In the genomic region with DNA sequence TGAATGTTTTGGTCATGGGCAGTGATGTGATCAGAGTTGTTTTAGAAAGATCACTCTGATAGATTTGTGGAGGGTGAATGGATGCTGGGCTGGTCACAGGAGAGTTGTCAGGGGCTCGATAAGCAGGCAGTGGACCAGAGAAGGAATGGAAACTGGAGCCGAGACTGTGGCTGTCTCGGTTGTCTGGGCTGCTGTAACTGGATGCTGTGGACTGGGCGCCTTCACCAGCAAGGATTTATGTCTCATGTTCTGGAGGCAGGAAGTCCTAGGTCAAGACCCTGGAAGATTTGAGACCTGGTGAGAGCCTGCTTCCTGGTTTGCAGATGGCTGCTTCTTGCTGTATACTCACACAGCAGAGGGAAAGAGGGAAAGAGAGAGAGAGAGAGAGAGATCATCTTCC, we compare ENCODE assay signal across 18 cellular contexts.
A peak's percentile ranks its signal among the peaks of the same experiment; 100 is the strongest.
DNase-seq lines count a peak whose midpoint lies in the region; ATAC-seq and TF ChIP-seq lines count a peak whose summit lies in the region.
"Had no signal": no experiment of that assay in that cellular context is flagged by ENCODE, and none has a peak within 500 bp of the region (broad histone marks: within the 10 kb centered on the region; RNA-seq: fewer than 3 reads in every experiment).

No MANE protein-coding gene starts in this region.

- H3K27ac Mint-ChIP-seq in endothelial cell (ENCODE audit: unreplicated experiment): peak overlapping the region; percentile 54
- peak overlapping the region; percentile 30 for H3K27ac Mint-ChIP-seq in neural crest cell (ENCODE audit: unreplicated experiment)
- H3K27ac Mint-ChIP-seq: CD4-positive, alpha-beta memory T cell had no signal

- peaks cover 44% of the 10 kb centered on the region for H3K4me1 ChIP-seq in OCI-LY3 (ENCODE audit: low read length)

- H3K9me3 ChIP-seq in OCI-LY3 (ENCODE audit: insufficient read depth, low read length): peaks cover 11% of the 10 kb centered on the region
- H3K9me3 ChIP-seq: BLaER1 had no signal

- H3K9me3 Mint-ChIP-seq in endothelial cell (ENCODE audit: unreplicated experiment) (peaks cover 11% of the 10 kb centered on the region), neural crest cell (peaks cover 3% of the 10 kb centered on the region)

- H3K27ac ChIP-seq in OCI-LY3 (ENCODE audit: low read length) (no peak overlapping the region), brain microvascular endothelial cell (no peak overlapping the region)
- H3K27ac ChIP-seq: BLaER1 had no signal

- H3K36me3 ChIP-seq in OCI-LY3 (replicated peaks; ENCODE audit: low read depth, low read length): peaks cover 19% of the 10 kb centered on the region
- no peaks in the 10 kb centered on the region for H3K36me3 ChIP-seq in brain microvascular endothelial cell (replicated peaks)
- H3K36me3 ChIP-seq: BLaER1 had no signal

- H3K79me2 ChIP-seq in OCI-LY3 (ENCODE audit: low read length): no peaks in the 10 kb centered on the region

- H3K27me3 Mint-ChIP-seq in endothelial cell (ENCODE audit: unreplicated experiment) (peaks cover 3% of the 10 kb centered on the region), neural crest cell (ENCODE audit: low read depth) (no peaks in the 10 kb centered on the region)

- in situ Hi-C loops in brain microvascular endothelial cell (cut with HindIII; ENCODE audit: low pct_ligation_motif_present, low sequenced_read_pairs): no loop called here

- H3K27me3 ChIP-seq in OCI-LY3 (ENCODE audit: low read depth, low read length): no peaks in the 10 kb centered on the region
- H3K27me3 ChIP-seq in brain microvascular endothelial cell (replicated peaks): no peaks in the 10 kb centered on the region
- H3K27me3 ChIP-seq: BLaER1 had no signal

- H3K36me3 Mint-ChIP-seq in endothelial cell (ENCODE audit: low read depth, unreplicated experiment): peaks cover 8% of the 10 kb centered on the region
- H3K36me3 Mint-ChIP-seq in neural crest cell (ENCODE audit: low read depth): no peaks in the 10 kb centered on the region
- H3K36me3 Mint-ChIP-seq: CD14-positive monocyte; CD4-positive, alpha-beta memory T cell had no signal

- H4K20me1 ChIP-seq in OCI-LY3 (ENCODE audit: insufficient read depth, low read length): no peaks in the 10 kb centered on the region
- H4K20me1 ChIP-seq: BLaER1 had no signal

- DNase-seq in endothelial cell (ENCODE audit: low spot score) (no peak), neural crest cell (ENCODE audit: low read depth, low spot score) (no peak), brain microvascular endothelial cell (no peak)
- no peak for DNase-seq in activated CD8-positive, alpha-beta memory T cell treated with anti-CD3 and anti-CD28 coated beads for 24 hours
- DNase-seq in activated CD8-positive, alpha-beta memory T cell treated with anti-CD3 and anti-CD28 coated beads, Interleukin-2, amount 50 U/mL, for 48 hours: no peak
- DNase-seq: AML-193; Calu3; CD4-positive, alpha-beta memory T cell; DMS79 treated with DMSO at 0.1 percent for 48 hours; GF-D8; HCEC 1CT; IMR-90 had no signal

- TF ChIP-seq CTCF in OCI-LY3 (IDR thresholded peaks at IDR 0.05; ENCODE audit: low read depth, low read length) (no peak), endothelial cell (IDR thresholded peaks at IDR 0.05; ENCODE audit: unreplicated experiment) (no peak), neural crest cell (conservative IDR thresholded peaks at IDR 0.05) (no peak), brain microvascular endothelial cell (IDR thresholded peaks at IDR 0.05; ENCODE audit: low read depth, low read length, missing control alignments) (no peak)

- H3K4me2 ChIP-seq in OCI-LY3 (ENCODE audit: low read length): no peak overlapping the region
- H3K4me2 ChIP-seq: BLaER1 had no signal

- no peak for ATAC-seq in HG03565 (IDR thresholded peaks at IDR 0.05; ENCODE audit: unreplicated experiment)
- ATAC-seq: GM12878, K562 had no signal

- no peak overlapping the region for H3K4me3 ChIP-seq in OCI-LY3 (ENCODE audit: low read length)
- H3K4me3 ChIP-seq in brain microvascular endothelial cell (ENCODE audit: low read depth, low read length): no peak overlapping the region
- H3K4me3 ChIP-seq: BLaER1, GM12878, K562 had no signal

- H2AFZ ChIP-seq in OCI-LY3 (ENCODE audit: low read depth, low read length): 0 out of 2 replicates have a peak overlapping the region, but pooled peaks have one; percentile 31

- H3K9ac ChIP-seq in OCI-LY3 (ENCODE audit: low read length): no peak overlapping the region
- H3K9ac ChIP-seq: BLaER1 had no signal

- no peak overlapping the region for H3K4me3 Mint-ChIP-seq in endothelial cell (ENCODE audit: unreplicated experiment)
- H3K4me3 Mint-ChIP-seq in neural crest cell: no peak overlapping the region
- H3K4me3 Mint-ChIP-seq: CD14-positive monocyte; CD4-positive, alpha-beta memory T cell had no signal

- H3K4me1 Mint-ChIP-seq in endothelial cell (ENCODE audit: unreplicated experiment) (peaks cover 5% of the 10 kb centered on the region), neural crest cell (peaks cover 30% of the 10 kb centered on the region)
- H3K4me1 Mint-ChIP-seq: CD14-positive monocyte; CD4-positive, alpha-beta memory T cell had no signal
